ENCODE assay signal across 28 cellular contexts in the genomic region with DNA sequence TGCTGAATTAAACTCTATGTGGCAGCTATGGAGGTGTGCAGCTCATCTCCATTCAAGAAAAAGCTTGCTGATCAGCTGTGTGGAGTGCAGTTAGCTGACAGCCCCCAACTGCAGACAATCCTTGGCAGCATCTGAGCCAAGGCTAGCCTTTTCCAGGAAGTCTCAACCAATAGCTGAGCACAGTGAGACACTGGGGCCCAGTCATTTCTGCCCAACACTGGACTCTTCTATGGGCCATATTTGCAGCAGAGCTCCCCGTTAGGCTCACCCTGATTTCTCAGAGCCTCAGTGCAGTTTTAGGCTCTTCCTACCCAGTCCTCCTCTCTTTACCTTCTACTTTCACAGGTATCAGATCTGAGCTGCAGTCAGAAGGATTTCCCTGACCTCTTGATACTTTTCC. TPM values are rescaled to one million over a fixed set of nuclear protein-coding genes. Genes with fewer than 3 reads are reported as not detected.
"Had no signal": no experiment of that assay in that cellular context is flagged by ENCODE, and none has a peak within 500 bp of the region (broad histone marks: within the 10 kb centered on the region; RNA-seq: fewer than 3 reads in every experiment).

No MANE protein-coding gene starts in this region.

- H3K36me3 Mint-ChIP-seq: naive B cell; stimulated activated naive B cell treated with anti-CD40 and anti-IgM and Interleukin-4, amounts not matched to agents 10 μg/mL and 1 μg/mL and 100 μg/mL, for 72 hours had no signal

- ATAC-seq: left lung; lower lobe of right lung; stimulated activated naive B cell treated with anti-CD40 and anti-IgM and Interleukin-4, amounts not matched to agents 10 μg/mL and 1 μg/mL and 100 μg/mL, for 72 hours had no signal

- H3K9me3 Mint-ChIP-seq: endodermal cell; stimulated activated naive B cell treated with anti-CD40 and anti-IgM and Interleukin-4, amounts not matched to agents 10 μg/mL and 1 μg/mL and 100 μg/mL, for 72 hours had no signal

- H3K27me3 Mint-ChIP-seq: naive B cell; stimulated activated naive B cell treated with anti-CD40 and anti-IgM and Interleukin-4, amounts not matched to agents 10 μg/mL and 1 μg/mL and 100 μg/mL, for 72 hours had no signal

- H3K4me1 ChIP-seq: left lung, lower lobe of right lung, upper lobe of left lung, vagina had no signal

- H3K4me1 Mint-ChIP-seq: naive B cell; stimulated activated naive B cell treated with anti-CD40 and anti-IgM and Interleukin-4, amounts not matched to agents 10 μg/mL and 1 μg/mL and 100 μg/mL, for 72 hours had no signal

- H3K36me3 ChIP-seq: left lung, lower lobe of right lung, neutrophil, sigmoid colon, upper lobe of left lung, vagina had no signal

- H3K4me3 ChIP-seq: coronary artery, left lung, lower lobe of right lung, sigmoid colon, skin epidermis, upper lobe of left lung, vagina had no signal

- H3K9me3 ChIP-seq: left lung, lower lobe of right lung, neutrophil, sigmoid colon, upper lobe of left lung, vagina had no signal

- H3K4me3 Mint-ChIP-seq: endodermal cell; naive B cell; stimulated activated naive B cell treated with anti-CD40 and anti-IgM and Interleukin-4, amounts not matched to agents 10 μg/mL and 1 μg/mL and 100 μg/mL, for 72 hours had no signal

- H3K27me3 ChIP-seq: left lung, neutrophil, sigmoid colon, upper lobe of left lung, vagina had no signal

- H3K27ac ChIP-seq: coronary artery, left lung, lower lobe of right lung, neutrophil, skin epidermis, upper lobe of left lung, vagina had no signal

- H3K27ac Mint-ChIP-seq: endodermal cell; naive B cell; stimulated activated naive B cell treated with anti-CD40 and anti-IgM and Interleukin-4, amounts not matched to agents 10 μg/mL and 1 μg/mL and 100 μg/mL, for 72 hours had no signal

- DNase-seq: effector CD4-positive, alpha-beta T cell; endodermal cell; foreskin melanocyte; head of caudate nucleus; hippocampal formation; kidney glomerular epithelial cell; left lung; lower lobe of right lung; mesenchymal stem cell; naive B cell; posterior cingulate gyrus; sigmoid colon; stimulated activated CD4-positive, alpha-beta T cell treated with anti-CD3 and anti-CD28 coated beads, Interleukin-2, amount 100 ng/mL, for 24 hours; stimulated activated CD4-positive, alpha-beta T cell treated with anti-CD3 and anti-CD28 coated beads, Interleukin-4, amount 100 ng/mL, for 4 hours; stimulated activated naive B cell treated with anti-CD40 and anti-IgM and Interleukin-4, amounts not matched to agents 10 μg/mL and 1 μg/mL and 100 μg/mL, for 72 hours; upper lobe of left lung had no signal

RNA-seq across cellular contexts. Expression of a gene that starts 12.9 kb away (rescaled TPM):
- total RNA-seq: chondrocyte, dermis microvascular lymphatic vessel endothelial cell, endodermal cell, endothelial cell of umbilical vein, left lung, lower lobe of right lung, osteoblast, pulmonary artery endothelial cell, sigmoid colon, upper lobe of left lung, vagina had no signal
- polyA plus RNA-seq: endothelial cell of umbilical vein, esophagus, neural cell, sigmoid colon, thymus had no signal
